22 cellular contexts compared by ENCODE assay signal in the genomic region with DNA sequence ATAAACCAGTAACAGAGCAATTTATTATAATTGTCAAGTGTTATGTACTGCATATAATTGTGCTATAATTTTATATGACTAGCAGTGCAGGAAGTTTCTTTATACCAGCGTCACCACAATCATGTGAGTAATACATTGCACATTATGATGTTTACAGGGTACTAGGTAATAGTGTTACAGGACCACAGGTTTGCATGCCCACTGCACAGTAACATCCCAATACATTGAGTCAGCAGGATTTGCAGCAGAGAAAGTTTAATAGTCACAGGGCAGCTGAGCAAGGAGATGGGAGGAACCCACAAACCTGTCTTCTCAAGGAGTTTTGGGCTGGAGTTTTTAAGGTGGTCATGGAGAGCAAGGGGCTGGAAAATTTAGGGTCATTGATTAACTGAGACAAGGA.
"Had no signal": no experiment of that assay in that cellular context is flagged by ENCODE, and none has a peak within 500 bp of the region (broad histone marks: within the 10 kb centered on the region; RNA-seq: fewer than 3 reads in every experiment).

No MANE protein-coding gene starts in this region.

- H3K9me3 Mint-ChIP-seq: activated CD4-positive, alpha-beta memory T cell treated with anti-CD3 and anti-CD28 coated beads for 36 hours; activated naive CD4-positive, alpha-beta T cell treated with anti-CD3 and anti-CD28 coated beads for 36 hours; type B pancreatic cell had no signal

- H2AFZ ChIP-seq: parathyroid adenoma had no signal

- FAIRE-seq: endometrium had no signal

- H3K4me3 ChIP-seq: cardiac muscle cell, gastroesophageal sphincter, lower lobe of right lung, right lobe of liver, skin epidermis, thoracic aorta had no signal

- H3K27me3 Mint-ChIP-seq: activated CD4-positive, alpha-beta memory T cell treated with anti-CD3 and anti-CD28 coated beads for 36 hours; naive B cell; type B pancreatic cell had no signal

- H3K36me3 Mint-ChIP-seq: activated CD4-positive, alpha-beta memory T cell treated with anti-CD3 and anti-CD28 coated beads for 36 hours; naive B cell; type B pancreatic cell had no signal

- H3K79me2 ChIP-seq: parathyroid adenoma had no signal

- H3K27ac Mint-ChIP-seq: activated CD4-positive, alpha-beta memory T cell treated with anti-CD3 and anti-CD28 coated beads for 36 hours; activated naive CD4-positive, alpha-beta T cell treated with anti-CD3 and anti-CD28 coated beads for 36 hours; naive B cell; type B pancreatic cell had no signal

- H3K4me1 ChIP-seq: gastroesophageal sphincter, lower lobe of right lung, parathyroid adenoma, right lobe of liver had no signal

- H3K4me3 Mint-ChIP-seq: activated CD4-positive, alpha-beta memory T cell treated with anti-CD3 and anti-CD28 coated beads for 36 hours; activated naive CD4-positive, alpha-beta T cell treated with anti-CD3 and anti-CD28 coated beads for 36 hours; naive B cell; type B pancreatic cell had no signal

- ATAC-seq: gastroesophageal sphincter, lower lobe of right lung, right lobe of liver had no signal

- DNase-seq: activated CD4-positive, alpha-beta memory T cell treated with anti-CD3 and anti-CD28 coated beads for 36 hours; activated CD4-positive, alpha-beta T cell treated with anti-CD3 and anti-CD28 coated beads for 48 hours; activated CD4-positive, CD25-positive, alpha-beta regulatory T cell; activated naive CD4-positive, alpha-beta T cell treated with anti-CD3 and anti-CD28 coated beads for 36 hours; activated T-cell treated with anti-CD3 and anti-CD28 coated beads, Interleukin-2, amount 50 U/mL, for 48 hours; amygdala; head of caudate nucleus; islet precursor cell; lower lobe of right lung; naive B cell; nucleus accumbens; right lobe of liver; stimulated activated CD4-positive, alpha-beta T cell treated with anti-CD3 and anti-CD28 coated beads, Interleukin-2, amount 100 ng/mL, for 24 hours; stimulated activated naive CD4-positive, alpha-beta T cell; T-helper 9 cell had no signal

- H3K9ac ChIP-seq: parathyroid adenoma had no signal

- H3K9me3 ChIP-seq: gastroesophageal sphincter, lower lobe of right lung, right lobe of liver, thoracic aorta had no signal

- H3K36me3 ChIP-seq: cardiac muscle cell, gastroesophageal sphincter, lower lobe of right lung, right lobe of liver, thoracic aorta had no signal

- H3K4me1 Mint-ChIP-seq: naive B cell had no signal

- H3K27ac ChIP-seq: cardiac muscle cell, gastroesophageal sphincter, lower lobe of right lung, parathyroid adenoma, right lobe of liver, skin epidermis, thoracic aorta had no signal

- H3K27me3 ChIP-seq: cardiac muscle cell, gastroesophageal sphincter, right lobe of liver had no signal
